Comparison of ENCODE assay signal across 1 cellular context in the genomic region with DNA sequence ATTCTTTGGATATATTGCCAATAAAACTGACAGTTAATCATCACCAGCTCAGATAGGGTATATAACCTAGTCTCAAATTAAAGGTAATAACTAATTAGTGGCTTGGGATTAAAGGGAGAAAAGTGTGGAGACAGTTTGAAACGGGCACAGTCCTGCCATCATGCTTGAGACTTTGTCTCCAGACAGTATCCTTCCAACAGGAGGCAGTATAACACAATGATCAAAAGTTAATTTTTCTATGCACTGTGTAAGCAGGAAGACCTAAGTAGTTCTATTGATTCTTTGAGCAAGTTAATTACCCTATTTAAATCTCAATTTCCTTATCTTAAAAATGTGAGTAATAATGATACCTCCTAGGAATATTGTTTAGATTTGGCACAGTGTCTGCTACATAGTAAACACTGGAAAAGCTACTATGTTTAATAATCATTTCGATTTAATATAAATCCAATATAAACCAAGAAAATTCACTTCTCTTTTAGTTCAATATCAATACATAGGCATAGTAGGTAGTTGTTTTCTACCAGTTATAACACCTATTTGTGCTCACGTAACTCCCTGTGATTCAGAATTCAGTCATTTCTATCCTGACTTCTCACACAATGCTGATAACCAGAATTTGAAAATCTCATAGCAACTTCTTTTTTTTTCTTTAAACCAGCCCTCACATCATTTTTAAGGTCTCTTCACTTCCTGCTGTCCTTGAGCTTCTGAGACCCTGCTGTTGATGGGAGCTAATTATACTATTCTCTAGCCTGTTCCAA.
TF ChIP-seq lines count a peak whose summit lies in the region.

No MANE protein-coding gene starts in this region.

TF ChIP-seq in WTC11, 78 proteins besides CTCF, POLR2A, EP300 and RAD21 (continued from another document):
- TF ChIP-seq, protein P1, sequence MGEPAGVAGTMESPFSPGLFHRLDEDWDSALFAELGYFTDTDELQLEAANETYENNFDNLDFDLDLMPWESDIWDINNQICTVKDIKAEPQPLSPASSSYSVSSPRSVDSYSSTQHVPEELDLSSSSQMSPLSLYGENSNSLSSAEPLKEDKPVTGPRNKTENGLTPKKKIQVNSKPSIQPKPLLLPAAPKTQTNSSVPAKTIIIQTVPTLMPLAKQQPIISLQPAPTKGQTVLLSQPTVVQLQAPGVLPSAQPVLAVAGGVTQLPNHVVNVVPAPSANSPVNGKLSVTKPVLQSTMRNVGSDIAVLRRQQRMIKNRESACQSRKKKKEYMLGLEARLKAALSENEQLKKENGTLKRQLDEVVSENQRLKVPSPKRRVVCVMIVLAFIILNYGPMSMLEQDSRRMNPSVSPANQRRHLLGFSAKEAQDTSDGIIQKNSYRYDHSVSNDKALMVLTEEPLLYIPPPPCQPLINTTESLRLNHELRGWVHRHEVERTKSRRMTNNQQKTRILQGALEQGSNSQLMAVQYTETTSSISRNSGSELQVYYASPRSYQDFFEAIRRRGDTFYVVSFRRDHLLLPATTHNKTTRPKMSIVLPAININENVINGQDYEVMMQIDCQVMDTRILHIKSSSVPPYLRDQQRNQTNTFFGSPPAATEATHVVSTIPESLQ (CRISPR knock-in tag; IDR thresholded peaks at IDR 0.05), result no peak
- TF ChIP-seq SMAD3 (CRISPR knock-in tag; IDR thresholded peaks at IDR 0.05; ENCODE audit: borderline replicate concordance), result no peak
- no peak for TF ChIP-seq TEAD4 (CRISPR knock-in tag; IDR thresholded peaks at IDR 0.05)
- TF ChIP-seq, protein P2, sequence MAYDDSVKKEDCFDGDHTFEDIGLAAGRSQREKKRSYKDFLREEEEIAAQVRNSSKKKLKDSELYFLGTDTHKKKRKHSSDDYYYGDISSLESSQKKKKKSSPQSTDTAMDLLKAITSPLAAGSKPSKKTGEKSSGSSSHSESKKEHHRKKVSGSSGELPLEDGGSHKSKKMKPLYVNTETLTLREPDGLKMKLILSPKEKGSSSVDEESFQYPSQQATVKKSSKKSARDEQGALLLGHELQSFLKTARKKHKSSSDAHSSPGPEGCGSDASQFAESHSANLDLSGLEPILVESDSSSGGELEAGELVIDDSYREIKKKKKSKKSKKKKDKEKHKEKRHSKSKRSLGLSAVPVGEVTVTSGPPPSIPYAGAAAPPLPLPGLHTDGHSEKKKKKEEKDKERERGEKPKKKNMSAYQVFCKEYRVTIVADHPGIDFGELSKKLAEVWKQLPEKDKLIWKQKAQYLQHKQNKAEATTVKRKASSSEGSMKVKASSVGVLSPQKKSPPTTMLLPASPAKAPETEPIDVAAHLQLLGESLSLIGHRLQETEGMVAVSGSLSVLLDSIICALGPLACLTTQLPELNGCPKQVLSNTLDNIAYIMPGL (CRISPR knock-in tag; IDR thresholded peaks at IDR 0.05), result no peak
- TF ChIP-seq, protein P3, sequence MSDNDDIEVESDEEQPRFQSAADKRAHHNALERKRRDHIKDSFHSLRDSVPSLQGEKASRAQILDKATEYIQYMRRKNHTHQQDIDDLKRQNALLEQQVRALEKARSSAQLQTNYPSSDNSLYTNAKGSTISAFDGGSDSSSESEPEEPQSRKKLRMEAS (CRISPR knock-in tag; IDR thresholded peaks at IDR 0.05), result no peak
- TF ChIP-seq, protein P4, sequence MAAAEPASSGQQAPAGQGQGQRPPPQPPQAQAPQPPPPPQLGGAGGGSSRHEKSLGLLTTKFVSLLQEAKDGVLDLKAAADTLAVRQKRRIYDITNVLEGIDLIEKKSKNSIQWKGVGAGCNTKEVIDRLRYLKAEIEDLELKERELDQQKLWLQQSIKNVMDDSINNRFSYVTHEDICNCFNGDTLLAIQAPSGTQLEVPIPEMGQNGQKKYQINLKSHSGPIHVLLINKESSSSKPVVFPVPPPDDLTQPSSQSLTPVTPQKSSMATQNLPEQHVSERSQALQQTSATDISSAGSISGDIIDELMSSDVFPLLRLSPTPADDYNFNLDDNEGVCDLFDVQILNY (CRISPR knock-in tag; IDR thresholded peaks at IDR 0.05), result no peak
- no peak for TF ChIP-seq OVOL2 (CRISPR knock-in tag; IDR thresholded peaks at IDR 0.05; ENCODE audit: borderline replicate concordance)
